In genomic region chr15:95919460-95919859, GRCh38 we compare ENCODE assay signal across 31 cellular contexts.
"Had no signal": no experiment of that assay in that cellular context is flagged by ENCODE, and none has a peak within 500 bp of the region (broad histone marks: within the 10 kb centered on the region; RNA-seq: fewer than 3 reads in every experiment).

No MANE protein-coding gene starts in this region.

- H3K4me2 ChIP-seq: smooth muscle cell had no signal

- H3K4me1 ChIP-seq: adrenal gland, foreskin keratinocyte, heart right ventricle, left lung, lower lobe of right lung, pancreas, prostate gland, sigmoid colon, vagina had no signal

- ATAC-seq: activated T-cell treated with anti-CD3 and anti-CD28 coated beads, Interleukin-2, amount 50 U/mL, for 72 hours; foreskin keratinocyte; heart right ventricle; left lung; lower lobe of right lung; naive thymus-derived CD8-positive, alpha-beta T cell; pancreas; stimulated activated memory B cell treated with anti-CD40 and anti-IgM and Interleukin-4, amounts not matched to agents 10 μg/mL and 1 μg/mL and 100 μg/mL, for 72 hours; stimulated activated naive CD8-positive, alpha-beta T cell treated with anti-CD3 and anti-CD28 coated beads, Interleukin-15, amount 100 ng/mL, for 72 hours had no signal

- H3K36me3 ChIP-seq: adrenal gland, ascending aorta, heart right ventricle, left lung, lower lobe of right lung, pancreas, prostate gland, sigmoid colon, vagina had no signal

- H3K9me3 ChIP-seq: adrenal gland, ascending aorta, heart right ventricle, left lung, lower lobe of right lung, pancreas, prostate gland, sigmoid colon, vagina had no signal

- H3K27ac ChIP-seq: adrenal gland, ascending aorta, epithelial cell of prostate, foreskin keratinocyte, heart right ventricle, left lung, lower lobe of right lung, pancreas, prostate gland, sigmoid colon, vagina, VCaP had no signal

- H3K4me3 ChIP-seq: adrenal gland, ascending aorta, heart right ventricle, left lung, lower lobe of right lung, pancreas, prostate gland, sigmoid colon, smooth muscle cell, vagina had no signal

- DNase-seq: activated CD4-positive, alpha-beta T cell treated with anti-CD3 and anti-CD28 coated beads for 4 hours; activated CD4-positive, alpha-beta T cell treated with anti-CD3 and anti-CD28 coated beads, Interleukin-2, amount 50 U/mL, for 4 hours; activated effector memory CD4-positive, alpha-beta T cell treated with Interleukin-2 at 50 U/mL for 16 hours; activated naive CD4-positive, alpha-beta T cell treated with anti-CD3 and anti-CD28 coated beads for 36 hours; activated naive CD8-positive, alpha-beta T cell treated with anti-CD3 and anti-CD28 coated beads for 36 hours; activated T-cell treated with anti-CD3 and anti-CD28 coated beads for 4 hours; activated T-cell treated with anti-CD3 and anti-CD28 coated beads, Interleukin-2, amount 50 U/mL, for 72 hours; adrenal gland; effector CD4-positive, alpha-beta T cell; foreskin keratinocyte; heart right ventricle; left lung; lower lobe of right lung; mesenchymal stem cell; naive thymus-derived CD8-positive, alpha-beta T cell; nucleus accumbens; pancreas; sigmoid colon; stimulated activated CD4-positive, alpha-beta T cell treated with anti-CD3 and anti-CD28 coated beads, Interleukin-1b, Interleukin-23, amount 100 ng/mL, for 48 hours; stimulated activated CD4-positive, alpha-beta T cell treated with anti-CD3 and anti-CD28 coated beads, Interleukin-4, amount 100 ng/mL, for 4 hours; stimulated activated CD8-positive, alpha-beta memory T cell treated with anti-CD3 and anti-CD28 coated beads, Interleukin-4, amount 100 ng/mL, for 48 hours; stimulated activated naive CD8-positive, alpha-beta T cell treated with anti-CD3 and anti-CD28 coated beads, Interleukin-15, amount 100 ng/mL, for 72 hours; substantia nigra; T-helper 2 cell had no signal

- H3K27me3 ChIP-seq: adrenal gland, ascending aorta, foreskin keratinocyte, heart right ventricle, left lung, sigmoid colon, vagina had no signal
